ENCODE assay signal across 8 cellular contexts in genomic region chr12:47802312-47802711, GRCh38. TPM values are rescaled to one million over a fixed set of nuclear protein-coding genes. Genes with fewer than 3 reads are reported as not detected.
A peak's percentile ranks its signal among the peaks of the same experiment; 100 is the strongest.
DNase-seq lines count a peak whose midpoint lies in the region; TF ChIP-seq lines count a peak whose summit lies in the region.

No MANE protein-coding gene starts in this region.

- no peak for TF ChIP-seq EP300 in transverse colon (IDR thresholded peaks at IDR 0.05; ENCODE audit: low read depth)

- DNase-seq in activated naive CD4-positive, alpha-beta T cell treated with anti-CD3 and anti-CD28 coated beads, Interleukin-2, amount 10 ng/mL, durations not matched to agents 7 days and 5 days, result peak; percentile 53
- no peak for DNase-seq in activated naive CD4-positive, alpha-beta T cell treated with Interleukin-2 at 50 U/mL for 16 hours
- DNase-seq in activated naive CD8-positive, alpha-beta T cell treated with anti-CD3 and anti-CD28 coated beads for 36 hours, result no peak
- DNase-seq in transverse colon (no peak), NCI-H2029 treated with DMSO at 0.1 percent for 48 hours (lab: John Stamatoyannopoulos, UW) (no peak), AG20443 (ENCODE audit: low spot score) (no peak), head of caudate nucleus (no peak)

- peak overlapping the region; percentile 55 for H3K27ac ChIP-seq in layer of hippocampus (ENCODE audit: low read depth, low read length)
- H3K27ac ChIP-seq in transverse colon, result peak overlapping the region; percentile 53 to 97 (median 82)

- no peak for TF ChIP-seq CTCF in transverse colon (IDR thresholded peaks at IDR 0.05)

- intact Hi-C loops in transverse colon (cut with DNase I; ENCODE audit: low total_unique reads) (no loop called here), head of caudate nucleus (cut with DNase I) (no loop called here)

- 56% methylated on average over 5 of the region's 5 CpGs; no CpG with 5 or more reads in 1 of the 2 donors for WGBS in transverse colon (ENCODE audit: low coverage in 1 of 2), 2 donors

- no peak overlapping the region for H3K4me3 ChIP-seq in transverse colon

- no peak for TF ChIP-seq POLR2A in transverse colon (IDR thresholded peaks at IDR 0.05)

- H3K36me3 ChIP-seq in transverse colon, result peaks cover 0 to 2% (median 0%) of the 10 kb centered on the region in 4 donors

- H3K27me3 Mint-ChIP-seq in activated naive CD4-positive, alpha-beta T cell treated with anti-CD3 and anti-CD28 coated beads, Interleukin-2, amount 10 ng/mL, durations not matched to agents 7 days and 5 days, result no peaks in the 10 kb centered on the region
- no peaks in the 10 kb centered on the region for H3K27me3 Mint-ChIP-seq in activated naive CD8-positive, alpha-beta T cell treated with anti-CD3 and anti-CD28 coated beads for 36 hours

- no peaks in the 10 kb centered on the region for H3K9me3 Mint-ChIP-seq in activated naive CD4-positive, alpha-beta T cell treated with anti-CD3 and anti-CD28 coated beads, Interleukin-2, amount 10 ng/mL, durations not matched to agents 7 days and 5 days
- no peaks in the 10 kb centered on the region for H3K9me3 Mint-ChIP-seq in activated naive CD8-positive, alpha-beta T cell treated with anti-CD3 and anti-CD28 coated beads for 36 hours

- no peaks in the 10 kb centered on the region for H3K27me3 ChIP-seq in layer of hippocampus (ENCODE audit: control insufficient read depth, insufficient read depth, low read length)
- no peaks in the 10 kb centered on the region for H3K27me3 ChIP-seq in transverse colon

- CTCF ChIA-PET in activated naive CD4-positive, alpha-beta T cell treated with anti-CD3 and anti-CD28 coated beads, Interleukin-2, amount 10 ng/mL, durations not matched to agents 7 days and 5 days (lab: Charles Lee), result interaction anchor here (0.7 to 29.3 kb wide), 18 partner anchors 9 to 397 kb away, joined by 3 to 716 read pairs (median 4); no protein-coding TSS in a partner anchor

- H3K36me3 Mint-ChIP-seq in activated naive CD4-positive, alpha-beta T cell treated with anti-CD3 and anti-CD28 coated beads, Interleukin-2, amount 10 ng/mL, durations not matched to agents 7 days and 5 days, result peaks cover 80% of the 10 kb centered on the region
- peaks cover 60% of the 10 kb centered on the region for H3K36me3 Mint-ChIP-seq in activated naive CD8-positive, alpha-beta T cell treated with anti-CD3 and anti-CD28 coated beads for 36 hours

- in situ Hi-C loops in transverse colon (cut with MboI; ENCODE audit: low pct_ligation_motif_present in 1 of 4, low pct_unique_long_range_greater_than_20kb in 1 of 4, low sequenced_read_pairs in 3 of 4), result no loop called here

- H3K4me1 Mint-ChIP-seq in activated naive CD4-positive, alpha-beta T cell treated with anti-CD3 and anti-CD28 coated beads, Interleukin-2, amount 10 ng/mL, durations not matched to agents 7 days and 5 days, result peaks cover 92% of the 10 kb centered on the region
- peaks cover 83% of the 10 kb centered on the region for H3K4me1 Mint-ChIP-seq in activated naive CD8-positive, alpha-beta T cell treated with anti-CD3 and anti-CD28 coated beads for 36 hours

- peaks cover 62 to 82% (median 78%) of the 10 kb centered on the region in 4 donors for H3K4me1 ChIP-seq in transverse colon

- H3K4me3 Mint-ChIP-seq in activated naive CD4-positive, alpha-beta T cell treated with anti-CD3 and anti-CD28 coated beads, Interleukin-2, amount 10 ng/mL, durations not matched to agents 7 days and 5 days, result peak overlapping the region; percentile 59
- H3K4me3 Mint-ChIP-seq in activated naive CD8-positive, alpha-beta T cell treated with anti-CD3 and anti-CD28 coated beads for 36 hours, result peak overlapping the region; percentile 32

- H3K9me3 ChIP-seq in transverse colon, result no peaks in the 10 kb centered on the region

- H3K27ac Mint-ChIP-seq in activated naive CD4-positive, alpha-beta T cell treated with anti-CD3 and anti-CD28 coated beads, Interleukin-2, amount 10 ng/mL, durations not matched to agents 7 days and 5 days, result peak overlapping the region; percentile 90
- H3K27ac Mint-ChIP-seq in activated naive CD8-positive, alpha-beta T cell treated with anti-CD3 and anti-CD28 coated beads for 36 hours, result peak overlapping the region; percentile 94

RNA-seq across cellular contexts. Expression of gene HDAC7, which starts 17.4 kb away (rescaled TPM):
- total RNA-seq in activated naive CD8-positive, alpha-beta T cell treated with anti-CD3 and anti-CD28 coated beads for 36 hours, result 100 to 1,000 TPM; 233 to 246 TPM
- 100 to 1,000 TPM in 1 of 4 donors, 10 to 100 TPM in 3; 19.4 to 133 (median 28.3) TPM for total RNA-seq in transverse colon

RNA-seq across cellular contexts. Expression of gene SLC48A1, which starts 29.3 kb away (rescaled TPM):
- total RNA-seq in activated naive CD8-positive, alpha-beta T cell treated with anti-CD3 and anti-CD28 coated beads for 36 hours, result 1 to 10 TPM; 5.4 to 6.0 TPM
- total RNA-seq in transverse colon, result 10 to 100 TPM; 19.9 to 76.7 (median 23.1) TPM

RNA-seq across cellular contexts. Expression of gene RAPGEF3, which starts 43.6 kb away (rescaled TPM):
- total RNA-seq in activated naive CD8-positive, alpha-beta T cell treated with anti-CD3 and anti-CD28 coated beads for 36 hours, result under 1 TPM; 0.27 to 0.54 TPM
- 10 to 100 TPM in 2 of 4 donors, 1 to 10 TPM in 2; 8.1 to 51.7 (median 24.6) TPM for total RNA-seq in transverse colon

Comparison
In these comparisons a context has a peak if more than half of its experiments do, and no peak if none do; other contexts are left out.
1. RNA of gene RAPGEF3, which starts 43.6 kb away (total RNA-seq): 8.1 to 51.7 TPM in transverse colon; 0.27 to 0.54 TPM in activated naive CD8-positive, alpha-beta T cell treated with anti-CD3 and anti-CD28 coated beads for 36 hours; every median in the first group is over 4 times any median in the second.